In the genomic region with DNA sequence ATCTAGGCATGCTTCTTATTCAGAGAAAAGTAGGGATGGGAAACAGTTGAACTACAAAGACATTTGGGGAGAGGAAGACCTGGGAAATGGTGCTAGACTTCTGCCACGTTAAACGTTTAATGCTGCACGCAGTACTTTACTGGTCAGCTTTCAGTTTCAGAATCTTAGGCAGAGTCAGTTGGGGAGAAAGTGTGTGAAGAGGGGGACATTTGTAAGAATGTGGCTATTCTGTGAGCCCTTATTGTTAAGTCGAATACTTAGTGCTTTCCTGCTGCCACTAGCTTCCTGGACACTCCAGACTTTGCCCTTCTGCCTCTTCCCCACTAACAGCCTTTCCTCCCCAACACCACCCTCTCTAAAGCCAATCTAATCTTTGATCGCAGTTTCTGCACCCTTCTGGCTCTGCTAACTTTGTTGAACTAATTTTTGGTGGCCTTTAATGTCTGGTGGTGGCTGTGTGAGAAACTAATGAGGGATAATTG, we compare ENCODE assay signal across 9 cellular contexts. TPM values are rescaled to one million over a fixed set of nuclear protein-coding genes. Genes with fewer than 3 reads are reported as not detected.
A peak's percentile ranks its signal among the peaks of the same experiment; 100 is the strongest.
DNase-seq lines count a peak whose midpoint lies in the region; ATAC-seq and TF ChIP-seq lines count a peak whose summit lies in the region.
"Had no signal": no experiment of that assay in that cellular context is flagged by ENCODE, and none has a peak within 500 bp of the region (broad histone marks: within the 10 kb centered on the region; RNA-seq: fewer than 3 reads in every experiment).

No MANE protein-coding gene starts in this region.

- TF ChIP-seq CTCF in progenitor cell of endocrine pancreas (IDR thresholded peaks at IDR 0.05; ENCODE audit: unreplicated experiment) = no peak

- H3K9me3 Mint-ChIP-seq in central memory CD8-positive, alpha-beta T cell = no peaks in the 10 kb centered on the region
- no peaks in the 10 kb centered on the region for H3K9me3 Mint-ChIP-seq in progenitor cell of endocrine pancreas (ENCODE audit: low read depth)
- H3K9me3 Mint-ChIP-seq: activated CD4-positive, alpha-beta memory T cell treated with anti-CD3 and anti-CD28 coated beads, Interleukin-2, amount 10 ng/mL, durations not matched to agents 7 days and 5 days had no signal

- peaks cover under 1% of the 10 kb centered on the region for H3K27me3 Mint-ChIP-seq in central memory CD8-positive, alpha-beta T cell
- no peaks in the 10 kb centered on the region for H3K27me3 Mint-ChIP-seq in progenitor cell of endocrine pancreas
- H3K27me3 Mint-ChIP-seq: activated CD4-positive, alpha-beta memory T cell treated with anti-CD3 and anti-CD28 coated beads, Interleukin-2, amount 10 ng/mL, durations not matched to agents 7 days and 5 days had no signal

- ATAC-seq in GM18867 (IDR thresholded peaks at IDR 0.05; ENCODE audit: unreplicated experiment) (peak; percentile 82), HG02610 (IDR thresholded peaks at IDR 0.05; ENCODE audit: unreplicated experiment) (peak; percentile 86), HG02588 (IDR thresholded peaks at IDR 0.05; ENCODE audit: unreplicated experiment) (no peak), HG03095 (IDR thresholded peaks at IDR 0.05; ENCODE audit: unreplicated experiment) (no peak), GM21825 (IDR thresholded peaks at IDR 0.05; ENCODE audit: unreplicated experiment) (no peak)
- ATAC-seq in central memory CD8-positive, alpha-beta T cell (replicated peaks; ENCODE audit: extremely low read depth, poor library complexity, severe bottlenecking) = no peak
- ATAC-seq: sciatic nerve had no signal

- no peak overlapping the region for H3K4me3 Mint-ChIP-seq in central memory CD8-positive, alpha-beta T cell
- no peak overlapping the region for H3K4me3 Mint-ChIP-seq in progenitor cell of endocrine pancreas (ENCODE audit: low read depth)
- H3K4me3 Mint-ChIP-seq: activated CD4-positive, alpha-beta memory T cell treated with anti-CD3 and anti-CD28 coated beads, Interleukin-2, amount 10 ng/mL, durations not matched to agents 7 days and 5 days had no signal

- no peak for DNase-seq in central memory CD8-positive, alpha-beta T cell (ENCODE audit: low spot score in 2 of 2)
- no peak for DNase-seq in progenitor cell of endocrine pancreas (ENCODE audit: low spot score, unreplicated experiment)
- DNase-seq: activated CD4-positive, alpha-beta memory T cell treated with anti-CD3 and anti-CD28 coated beads, Interleukin-2, amount 10 ng/mL, durations not matched to agents 7 days and 5 days had no signal

- H3K4me1 Mint-ChIP-seq in central memory CD8-positive, alpha-beta T cell = peaks cover 1% of the 10 kb centered on the region
- peaks cover 13% of the 10 kb centered on the region for H3K4me1 Mint-ChIP-seq in progenitor cell of endocrine pancreas (ENCODE audit: low read depth)

- H3K27ac Mint-ChIP-seq in central memory CD8-positive, alpha-beta T cell (ENCODE audit: low read depth) = peak overlapping the region; percentile 32
- H3K27ac Mint-ChIP-seq in progenitor cell of endocrine pancreas = peak overlapping the region; percentile 4
- H3K27ac Mint-ChIP-seq: activated CD4-positive, alpha-beta memory T cell treated with anti-CD3 and anti-CD28 coated beads, Interleukin-2, amount 10 ng/mL, durations not matched to agents 7 days and 5 days had no signal

- peaks cover 2% of the 10 kb centered on the region for H3K36me3 Mint-ChIP-seq in central memory CD8-positive, alpha-beta T cell (ENCODE audit: insufficient read depth)
- no peaks in the 10 kb centered on the region for H3K36me3 Mint-ChIP-seq in progenitor cell of endocrine pancreas (ENCODE audit: insufficient read depth)

RNA-seq across cellular contexts. Expression of gene CYSTM1, which starts 6.1 kb away (rescaled TPM):
- 28.1 and 30.9 TPM in 2 replicates for total RNA-seq in progenitor cell of endocrine pancreas

RNA-seq across cellular contexts. Expression of gene IGIP, which starts 55.3 kb away (rescaled TPM):
- total RNA-seq in progenitor cell of endocrine pancreas = 2.0 and 2.1 TPM in 2 replicates

Comparison
In these comparisons a context has a peak if more than half of its experiments do, and no peak if none do; other contexts are left out.
1. ATAC-seq: peak in GM18867 (single experiment) and HG02610 (single experiment); none in central memory CD8-positive, alpha-beta T cell (single experiment), HG02588 (single experiment), HG03095 (single experiment) and GM21825 (single experiment).